19 cellular contexts compared by ENCODE assay signal in genomic region chr14:38623661-38624060, GRCh38.
"Had no signal": no experiment of that assay in that cellular context is flagged by ENCODE, and none has a peak within 500 bp of the region (broad histone marks: within the 10 kb centered on the region; RNA-seq: fewer than 3 reads in every experiment).

No MANE protein-coding gene starts in this region.

- DNase-seq: activated CD4-positive, alpha-beta memory T cell treated with anti-CD3 and anti-CD28 coated beads for 36 hours; activated CD4-positive, alpha-beta T cell treated with anti-CD3 and anti-CD28 coated beads for 36 hours; activated CD8-positive, alpha-beta memory T cell treated with anti-CD3 and anti-CD28 coated beads, Interleukin-2, amount 10 ng/mL, durations not matched to agents 7 days and 5 days; activated naive CD4-positive, alpha-beta T cell treated with anti-CD3 and anti-CD28 coated beads, Interleukin-2, amount 50 U/mL, for 16 hours; activated T-cell treated with anti-CD3 and anti-CD28 coated beads, Interleukin-2, amount 50 U/mL, for 1 hour; adrenal gland; foreskin melanocyte; kidney glomerular epithelial cell; left ventricle myocardium superior; nucleus accumbens; posterior cingulate gyrus; retina; stimulated activated CD4-positive, alpha-beta T cell treated with anti-CD3 and anti-CD28 coated beads, Interleukin-2, amount 100 ng/mL, for 48 hours had no signal

- ATAC-seq: activated CD4-positive, alpha-beta T cell treated with anti-CD3 and anti-CD28 coated beads for 36 hours; activated CD8-positive, alpha-beta memory T cell treated with anti-CD3 and anti-CD28 coated beads, Interleukin-2, amount 10 ng/mL, durations not matched to agents 7 days and 5 days; left ventricle myocardium superior; natural killer cell treated with Interleukin-12 subunit alpha and Interleukin-12 subunit beta and Interleukin-15 and Interleukin-18, amount 100 ng/mL, for 72 hours; stimulated activated memory B cell treated with anti-CD40 and anti-IgM and Interleukin-4, amounts not matched to agents 10 μg/mL and 1 μg/mL and 100 μg/mL, for 72 hours had no signal

- H3K27ac Mint-ChIP-seq: activated CD4-positive, alpha-beta memory T cell treated with anti-CD3 and anti-CD28 coated beads for 36 hours; activated CD4-positive, alpha-beta T cell treated with anti-CD3 and anti-CD28 coated beads for 36 hours; activated CD8-positive, alpha-beta memory T cell treated with anti-CD3 and anti-CD28 coated beads, Interleukin-2, amount 10 ng/mL, durations not matched to agents 7 days and 5 days; brain; memory B cell; natural killer cell treated with Interleukin-12 subunit alpha and Interleukin-12 subunit beta and Interleukin-15 and Interleukin-18, amount 100 ng/mL, for 72 hours; stimulated activated memory B cell treated with anti-CD40 and anti-IgM and Interleukin-4, amounts not matched to agents 10 μg/mL and 1 μg/mL and 100 μg/mL, for 72 hours had no signal

- H3K36me3 Mint-ChIP-seq: activated CD4-positive, alpha-beta memory T cell treated with anti-CD3 and anti-CD28 coated beads for 36 hours; activated CD8-positive, alpha-beta memory T cell treated with anti-CD3 and anti-CD28 coated beads, Interleukin-2, amount 10 ng/mL, durations not matched to agents 7 days and 5 days; brain; memory B cell; stimulated activated memory B cell treated with anti-CD40 and anti-IgM and Interleukin-4, amounts not matched to agents 10 μg/mL and 1 μg/mL and 100 μg/mL, for 72 hours had no signal

- H3K9me3 Mint-ChIP-seq: activated CD4-positive, alpha-beta memory T cell treated with anti-CD3 and anti-CD28 coated beads for 36 hours; stimulated activated memory B cell treated with anti-CD40 and anti-IgM and Interleukin-4, amounts not matched to agents 10 μg/mL and 1 μg/mL and 100 μg/mL, for 72 hours had no signal

- H3K4me3 ChIP-seq: adrenal gland, coronary artery, esophagus muscularis mucosa had no signal
